Comparison of ENCODE assay signal across 17 cellular contexts in genomic region chr20:53779822-53780221, GRCh38.
DNase-seq lines count a peak whose midpoint lies in the region; ATAC-seq, FAIRE-seq and TF ChIP-seq lines count a peak whose summit lies in the region.
"Had no signal": no experiment of that assay in that cellular context is flagged by ENCODE, and none has a peak within 500 bp of the region (broad histone marks: within the 10 kb centered on the region; RNA-seq: fewer than 3 reads in every experiment).

No MANE protein-coding gene starts in this region.

- H3K4me2 ChIP-seq in GM12878 (ENCODE audit: control insufficient read depth, insufficient read depth): no peak overlapping the region
- H3K4me2 ChIP-seq: BLaER1 treated with 17β-estradiol and CSF1 and Interleukin-3, amounts not matched to agents 10 nM and 100 nM had no signal

- intact Hi-C loops in activated CD4-positive, alpha-beta memory T cell treated with anti-CD3 and anti-CD28 coated beads for 36 hours (cut with micrococcal nuclease): no loop called here
- intact Hi-C loops in GM12878 (cut with micrococcal nuclease; ENCODE audit: unreplicated experiment): no loop called here

- TF ChIP-seq EP300 in GM12878 (IDR thresholded peaks at IDR 0.05; ENCODE audit: borderline replicate concordance in 1 of 2, control insufficient read depth in 1 of 2, low read depth in 2 of 2, low read length in 2 of 2) (no peak), upper lobe of left lung (IDR thresholded peaks at IDR 0.05) (no peak)

- in situ Hi-C loops in GM12878 (cut with MboI): loop anchor here (10.0 kb wide), 1 partner anchor 365 kb away; no protein-coding TSS in a partner anchor

- RAD21 ChIA-PET in GM12878 (lab: Charles Lee; ENCODE audit: unreplicated experiment): interaction anchor here (1.5 kb wide), 1 partner anchor 137 kb away, joined by 4 read pairs; no protein-coding TSS in a partner anchor

- H2AFZ ChIP-seq in GM12878 (ENCODE audit: control insufficient read depth, low read depth, low read length): no peak overlapping the region

- H3K79me2 ChIP-seq in GM12878 (ENCODE audit: control insufficient read depth, insufficient read depth, low read length): no peaks in the 10 kb centered on the region

- H3K4me1 ChIP-seq in GM12878 (ENCODE audit: control insufficient read depth, insufficient read depth, low read length) (no peaks in the 10 kb centered on the region), upper lobe of left lung (no peaks in the 10 kb centered on the region)

- TF ChIP-seq POLR2A in GM12878 (IDR thresholded peaks at IDR 0.05; ENCODE audit: low read depth, low read length) (no peak), upper lobe of left lung (IDR thresholded peaks at IDR 0.05) (no peak)

- H3K9ac ChIP-seq in GM12878 (ENCODE audit: control insufficient read depth, insufficient read depth, low read length): no peak overlapping the region
- H3K9ac ChIP-seq: BLaER1 treated with 17β-estradiol and CSF1 and Interleukin-3, amounts not matched to agents 10 nM and 100 nM had no signal

- H3K36me3 Mint-ChIP-seq in activated CD4-positive, alpha-beta memory T cell treated with anti-CD3 and anti-CD28 coated beads for 36 hours: no peaks in the 10 kb centered on the region
- no peaks in the 10 kb centered on the region for H3K36me3 Mint-ChIP-seq in activated CD4-positive, alpha-beta memory T cell treated with anti-CD3 and anti-CD28 coated beads, Interleukin-2, amount 10 ng/mL, durations not matched to agents 7 days and 5 days (ENCODE audit: low read depth)
- H3K36me3 Mint-ChIP-seq: CD4-positive, CD25-positive, alpha-beta regulatory T cell; IgD-negative memory B cell had no signal

- H3K27me3 Mint-ChIP-seq in activated CD4-positive, alpha-beta memory T cell treated with anti-CD3 and anti-CD28 coated beads for 36 hours: no peaks in the 10 kb centered on the region
- H3K27me3 Mint-ChIP-seq in activated CD4-positive, alpha-beta memory T cell treated with anti-CD3 and anti-CD28 coated beads, Interleukin-2, amount 10 ng/mL, durations not matched to agents 7 days and 5 days: no peaks in the 10 kb centered on the region
- H3K27me3 Mint-ChIP-seq: IgD-negative memory B cell had no signal

- H3K36me3 ChIP-seq in GM12878 (ENCODE audit: control insufficient read depth in 2 of 2, insufficient read depth in 2 of 2, low read length in 1 of 2): no peaks in the 10 kb centered on the region
- no peaks in the 10 kb centered on the region for H3K36me3 ChIP-seq in upper lobe of left lung
- H3K36me3 ChIP-seq: BLaER1 treated with 17β-estradiol and CSF1 and Interleukin-3, amounts not matched to agents 10 nM and 100 nM had no signal

- no peaks in the 10 kb centered on the region for H3K9me3 ChIP-seq in GM12878 (replicated peaks; ENCODE audit: control insufficient read depth, insufficient read depth, low read length)
- no peaks in the 10 kb centered on the region for H3K9me3 ChIP-seq in upper lobe of left lung

- SMC1A ChIA-PET in GM12878 (lab: Charles Lee; ENCODE audit: uncharacterized antibody, unreplicated experiment): interaction anchor here (1.1 to 2.4 kb wide), 6 partner anchors 11 to 136 kb away, joined by 3 to 8 read pairs (median 6); no protein-coding TSS in a partner anchor

- no peaks in the 10 kb centered on the region for H3K9me3 Mint-ChIP-seq in activated CD4-positive, alpha-beta memory T cell treated with anti-CD3 and anti-CD28 coated beads for 36 hours
- no peaks in the 10 kb centered on the region for H3K9me3 Mint-ChIP-seq in activated CD4-positive, alpha-beta memory T cell treated with anti-CD3 and anti-CD28 coated beads, Interleukin-2, amount 10 ng/mL, durations not matched to agents 7 days and 5 days
- H3K9me3 Mint-ChIP-seq: CD4-positive, CD25-positive, alpha-beta regulatory T cell; H9; HFFc6; IgD-negative memory B cell had no signal

- H4K20me1 ChIP-seq in GM12878 (ENCODE audit: control insufficient read depth, insufficient read depth): no peaks in the 10 kb centered on the region
- H4K20me1 ChIP-seq: BLaER1 treated with 17β-estradiol and CSF1 and Interleukin-3, amounts not matched to agents 10 nM and 100 nM had no signal

- peaks cover 3% of the 10 kb centered on the region for H3K4me1 Mint-ChIP-seq in activated CD4-positive, alpha-beta memory T cell treated with anti-CD3 and anti-CD28 coated beads for 36 hours (ENCODE audit: low read depth)
- H3K4me1 Mint-ChIP-seq in activated CD4-positive, alpha-beta memory T cell treated with anti-CD3 and anti-CD28 coated beads, Interleukin-2, amount 10 ng/mL, durations not matched to agents 7 days and 5 days: no peaks in the 10 kb centered on the region
- H3K4me1 Mint-ChIP-seq: CD4-positive, CD25-positive, alpha-beta regulatory T cell; H9 had no signal

- no peak for TF ChIP-seq RAD21 in GM12878 (IDR thresholded peaks at IDR 0.05; ENCODE audit: insufficient read depth, low read depth, low read length)

- POLR2A ChIA-PET in activated CD4-positive, alpha-beta memory T cell treated with anti-CD3 and anti-CD28 coated beads for 36 hours (lab: Charles Lee): interaction anchor here (0.7 kb wide), 1 partner anchor 203 kb away, joined by 4 read pairs; no protein-coding TSS in a partner anchor
- POLR2A ChIA-PET in activated CD4-positive, alpha-beta memory T cell treated with anti-CD3 and anti-CD28 coated beads, Interleukin-2, amount 10 ng/mL, durations not matched to agents 7 days and 5 days (lab: Charles Lee): interaction anchor here (1.0 kb wide), 1 partner anchor 11 kb away, joined by 3 read pairs; no protein-coding TSS in a partner anchor
- POLR2A ChIA-PET in GM12878 (lab: Charles Lee): interaction anchor here (0.6 kb wide), 1 partner anchor 14 kb away, joined by 3 read pairs; no protein-coding TSS in a partner anchor

- no peak overlapping the region for H3K4me3 Mint-ChIP-seq in activated CD4-positive, alpha-beta memory T cell treated with anti-CD3 and anti-CD28 coated beads for 36 hours
- no peak overlapping the region for H3K4me3 Mint-ChIP-seq in activated CD4-positive, alpha-beta memory T cell treated with anti-CD3 and anti-CD28 coated beads, Interleukin-2, amount 10 ng/mL, durations not matched to agents 7 days and 5 days
- H3K4me3 Mint-ChIP-seq: CD4-positive, CD25-positive, alpha-beta regulatory T cell; H9; HFFc6; IgD-negative memory B cell had no signal

- no peaks in the 10 kb centered on the region for H3K27me3 ChIP-seq in GM12878 (replicated peaks in 1 of 2; ENCODE audit: control insufficient read depth in 2 of 2, insufficient read depth in 2 of 2, low read length in 1 of 2)
- no peaks in the 10 kb centered on the region for H3K27me3 ChIP-seq in upper lobe of left lung
- H3K27me3 ChIP-seq: BLaER1 treated with 17β-estradiol and CSF1 and Interleukin-3, amounts not matched to agents 10 nM and 100 nM had no signal

- TF ChIP-seq CTCF in GM12878 (IDR thresholded peaks at IDR 0.05 in 2 of 3, conservative IDR thresholded peaks at IDR 0.05 in 1 of 3; ENCODE audit: control insufficient read depth in 2 of 3, extremely low read depth in 1 of 3, insufficient read depth in 1 of 3, low read depth in 3 of 3, low read length in 3 of 3): no peak
- TF ChIP-seq CTCF in upper lobe of left lung (IDR thresholded peaks at IDR 0.05): no peak

- 4% methylated on average over 1 of the region's 1 CpG for WGBS in GM12878 (ENCODE audit: insufficient coverage, insufficient replicate concordance, low lambda C conversion rate, missing lambda C conversion rate)
- WGBS in upper lobe of left lung, 2 donors: 38 to 68% methylated on average over 1 of the region's 1 CpG

- ATAC-seq in GM12878 (no peak), HG03045 (IDR thresholded peaks at IDR 0.05; ENCODE audit: unreplicated experiment) (no peak), upper lobe of left lung (ENCODE audit: low FRiP score in 2 of 2) (no peak)

- H3K4me3 ChIP-seq in GM12878: no peak overlapping the region
- no peak overlapping the region for H3K4me3 ChIP-seq in upper lobe of left lung
- H3K4me3 ChIP-seq: BLaER1 treated with 17β-estradiol and CSF1 and Interleukin-3, amounts not matched to agents 10 nM and 100 nM had no signal

- H3K27ac ChIP-seq in GM12878 (ENCODE audit: control insufficient read depth, insufficient read depth) (no peak overlapping the region), upper lobe of left lung (no peak overlapping the region)
- H3K27ac ChIP-seq: BLaER1 treated with 17β-estradiol and CSF1 and Interleukin-3, amounts not matched to agents 10 nM and 100 nM had no signal

- no peak for FAIRE-seq in GM12878 (lab: Jason Lieb, UNC)
- FAIRE-seq: GM12891 had no signal

- no TSS peak for BruUV-seq in GM12878 (replicated peaks; lab: Mats Ljungman, UMichigan)

- H3K27ac Mint-ChIP-seq in activated CD4-positive, alpha-beta memory T cell treated with anti-CD3 and anti-CD28 coated beads for 36 hours: peak overlapping the region; percentile 18
- no peak overlapping the region for H3K27ac Mint-ChIP-seq in activated CD4-positive, alpha-beta memory T cell treated with anti-CD3 and anti-CD28 coated beads, Interleukin-2, amount 10 ng/mL, durations not matched to agents 7 days and 5 days
- H3K27ac Mint-ChIP-seq: CD4-positive, CD25-positive, alpha-beta regulatory T cell; HFFc6; IgD-negative memory B cell had no signal

- CTCF ChIA-PET in activated CD4-positive, alpha-beta memory T cell treated with anti-CD3 and anti-CD28 coated beads for 36 hours (lab: Charles Lee): no interaction called here
- CTCF ChIA-PET in activated CD4-positive, alpha-beta memory T cell treated with anti-CD3 and anti-CD28 coated beads, Interleukin-2, amount 10 ng/mL, durations not matched to agents 7 days and 5 days (lab: Charles Lee): no interaction called here
- CTCF ChIA-PET in GM12878 (lab: Yijun Ruan, JAX): interaction anchor here (1.1 to 1.4 kb wide), 2 partner anchors 11 kb away, joined by 3 to 4 read pairs; no protein-coding TSS in a partner anchor

- no peak for DNase-seq in activated CD4-positive, alpha-beta memory T cell treated with anti-CD3 and anti-CD28 coated beads for 36 hours
- no peak for DNase-seq in activated CD4-positive, alpha-beta memory T cell treated with anti-CD3 and anti-CD28 coated beads, Interleukin-2, amount 10 ng/mL, durations not matched to agents 7 days and 5 days
- DNase-seq in NCI-H1930 (lab: John Stamatoyannopoulos, UW): peak; percentile 33 to 53
- DNase-seq in GM12878 (ENCODE audit: low read depth, low spot score): no peak
- no peak for DNase-seq in NCI-H1417 (lab: John Stamatoyannopoulos, UW)
- DNase-seq in upper lobe of left lung: no peak
- DNase-seq: ACHN; Calu3; CD4-positive, CD25-positive, alpha-beta regulatory T cell; DMS 273 treated with DMSO at 0.1 percent for 48 hours; GOT3; H9; HFFc6 had no signal

TF ChIP-seq in GM12878, 131 proteins besides CTCF, POLR2A, EP300 and RAD21:
- TF ChIP-seq NFXL1 (IDR thresholded peaks at IDR 0.05; ENCODE audit: borderline replicate concordance): peak; percentile 86
- TF ChIP-seq BHLHE40 (IDR thresholded peaks at IDR 0.05; ENCODE audit: borderline replicate concordance in 1 of 2, low read depth in 2 of 2, low read length in 1 of 2): no peak
- TF ChIP-seq ETV6 (conservative IDR thresholded peaks at IDR 0.05 in 1 of 2, IDR thresholded peaks at IDR 0.05 in 1 of 2; ENCODE audit: borderline replicate concordance in 1 of 2, low read depth in 1 of 2): peak in 1 of 2 experiments; percentile 98; a peak in 2 of 4 replicates
- TF ChIP-seq ZBED1 (IDR thresholded peaks at IDR 0.05; ENCODE audit: borderline replicate concordance): no peak
- TF ChIP-seq BCL11A (IDR thresholded peaks at IDR 0.05; ENCODE audit: low read depth, low read length): no peak
- no peak for TF ChIP-seq PAX5 (IDR thresholded peaks at IDR 0.05; ENCODE audit: borderline replicate concordance, low read depth, low read length)
- TF ChIP-seq ZSCAN29 (IDR thresholded peaks at IDR 0.05): no peak
TF ChIP-seq in GM12878: peak in this region for 2.

Comparison
In these comparisons a context has a peak if more than half of its experiments do, and no peak if none do; other contexts are left out.
1. DNase-seq: peak in NCI-H1930 (2 of 2); none in activated CD4-positive, alpha-beta memory T cell treated with anti-CD3 and anti-CD28 coated beads for 36 hours (single experiment), activated CD4-positive, alpha-beta memory T cell treated with anti-CD3 and anti-CD28 coated beads, Interleukin-2, amount 10 ng/mL, durations not matched to agents 7 days and 5 days (single experiment), GM12878 (single experiment), NCI-H1417 (0 of 3) and upper lobe of left lung (0 of 2).